In genomic region chr7:99408347-99409191, GRCh38 we compare ENCODE assay signal across 1 cellular context.
TF ChIP-seq lines count a peak whose summit lies in the region.

Gene BUD31 (plus strand): TSS chr7:99408969. CDS start chr7:99411093, 2,124 bp downstream.
Gene PDAP1 (minus strand): TSS chr7:99408597. CDS start chr7:99408548, 49 bp downstream.

TF ChIP-seq in WTC11, 78 proteins besides CTCF, POLR2A, EP300 and RAD21 (continued from another document and continues in another):
- TF ChIP-seq USF2 (CRISPR knock-in tag; IDR thresholded peaks at IDR 0.05) (no peak), ZNF121 (CRISPR knock-in tag; IDR thresholded peaks at IDR 0.05) (no peak), CREM (CRISPR knock-in tag; IDR thresholded peaks at IDR 0.05) (no peak), ZNF671 (CRISPR knock-in tag; IDR thresholded peaks at IDR 0.05) (no peak), AFF4 (CRISPR knock-in tag; IDR thresholded peaks at IDR 0.05; ENCODE audit: borderline replicate concordance) (no peak), ELF4 (CRISPR knock-in tag; IDR thresholded peaks at IDR 0.05; ENCODE audit: low read depth) (no peak), EMX1 (CRISPR knock-in tag; IDR thresholded peaks at IDR 0.05) (no peak), ETV6 (CRISPR knock-in tag; IDR thresholded peaks at IDR 0.05) (peak; percentile 86), GABPB1 (CRISPR knock-in tag; IDR thresholded peaks at IDR 0.05) (peak; percentile 99), IRF2 (CRISPR knock-in tag; IDR thresholded peaks at IDR 0.05; ENCODE audit: borderline replicate concordance, low read depth) (no peak), ARID4B (CRISPR knock-in tag; IDR thresholded peaks at IDR 0.05; ENCODE audit: borderline replicate concordance) (peak; percentile 71), ZNF138 (CRISPR knock-in tag; conservative IDR thresholded peaks at IDR 0.05) (no peak), RELA (CRISPR knock-in tag; IDR thresholded peaks at IDR 0.05; ENCODE audit: borderline replicate concordance) (0 out of 2 replicates have a peak, but pooled peaks have one; percentile 36), AR (CRISPR knock-in tag; IDR thresholded peaks at IDR 0.05) (no peak), PRDM15 (CRISPR knock-in tag; IDR thresholded peaks at IDR 0.05) (no peak), ZNF425 (CRISPR knock-in tag; conservative IDR thresholded peaks at IDR 0.05) (no peak), SMAD4 (CRISPR knock-in tag; IDR thresholded peaks at IDR 0.05) (no peak), NFATC4 (CRISPR knock-in tag; IDR thresholded peaks at IDR 0.05) (no peak), FOXK1 (CRISPR knock-in tag; IDR thresholded peaks at IDR 0.05) (peak; percentile 59), GRHL2 (CRISPR knock-in tag; IDR thresholded peaks at IDR 0.05; ENCODE audit: insufficient replicate concordance, severe bottlenecking) (no peak), ESRRA (CRISPR knock-in tag; IDR thresholded peaks at IDR 0.05; ENCODE audit: borderline replicate concordance) (no peak), NFE2L1 (CRISPR knock-in tag; IDR thresholded peaks at IDR 0.05) (no peak), TCF7 (CRISPR knock-in tag; IDR thresholded peaks at IDR 0.05; ENCODE audit: low read depth) (0 out of 2 replicates have a peak, but pooled peaks have one; percentile 52), MAX (CRISPR knock-in tag; IDR thresholded peaks at IDR 0.05) (peak; percentile 91), PREB (CRISPR knock-in tag; IDR thresholded peaks at IDR 0.05; ENCODE audit: borderline replicate concordance) (0 out of 2 replicates have a peak, but pooled peaks have one; percentile 53), ATF2 (CRISPR knock-in tag; IDR thresholded peaks at IDR 0.05; ENCODE audit: borderline replicate concordance, low read depth) (0 out of 2 replicates have a peak, but pooled peaks have one; percentile 7)
